8 cellular contexts compared by ENCODE assay signal in the genomic region with DNA sequence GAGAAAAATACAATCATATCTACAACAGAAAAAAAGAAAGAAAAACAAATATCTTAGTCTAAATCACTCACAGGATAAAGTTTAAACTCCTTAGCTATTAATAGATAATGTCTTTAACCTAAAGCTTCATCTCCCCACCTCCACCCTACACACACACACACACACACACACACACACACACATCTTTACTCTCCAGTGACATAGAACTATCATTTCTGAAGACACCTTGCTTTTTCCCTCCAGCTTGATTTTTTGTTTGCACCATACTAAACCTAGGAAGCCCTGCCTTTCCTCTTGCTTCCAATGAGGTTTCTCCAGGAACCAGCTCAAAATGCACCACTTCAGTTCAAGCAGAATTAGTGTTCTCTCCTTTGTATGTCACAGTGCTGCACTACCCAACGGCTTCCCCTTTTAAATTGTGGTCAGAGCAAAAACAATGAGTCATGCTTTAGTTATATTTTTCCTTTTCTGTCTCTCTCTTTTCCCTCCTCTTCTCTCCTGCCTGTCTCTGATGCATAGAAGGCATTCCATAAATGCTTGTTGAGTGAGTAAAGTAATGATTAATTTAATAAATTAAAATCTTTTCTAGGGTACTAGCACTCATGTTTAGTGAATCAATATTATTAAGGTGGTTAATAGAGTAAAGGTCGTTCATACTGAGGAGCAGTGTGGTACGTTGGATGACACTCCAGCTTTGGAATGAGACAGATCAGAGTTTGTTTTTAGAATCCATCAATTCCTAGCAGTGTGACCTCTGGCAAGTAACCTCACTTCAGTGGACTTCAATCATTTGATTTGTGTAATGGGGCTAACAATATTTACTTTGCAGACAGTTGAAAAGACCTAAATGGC. TPM values are rescaled to one million over a fixed set of nuclear protein-coding genes. Genes with fewer than 3 reads are reported as not detected.
DNase-seq lines count a peak whose midpoint lies in the region; ATAC-seq, FAIRE-seq and TF ChIP-seq lines count a peak whose summit lies in the region.

No MANE protein-coding gene starts in this region.

- CTCF ChIA-PET in GM12878 (lab: Yijun Ruan, JAX) = interaction anchor here (0.9 to 1.3 kb wide), 4 partner anchors 34 to 101 kb away, joined by 3 read pairs; no protein-coding TSS in a partner anchor

- intact Hi-C loops in GM12878 (cut with micrococcal nuclease; ENCODE audit: unreplicated experiment) = no loop called here

- peaks cover 3% of the 10 kb centered on the region; the same call in 1 of the 2 replicates for H3K4me1 ChIP-seq in GM12878 (ENCODE audit: control insufficient read depth, insufficient read depth, low read length)

- no peak for FAIRE-seq in GM12878 (lab: Jason Lieb, UNC)

- H4K20me1 ChIP-seq in GM12878 (ENCODE audit: control insufficient read depth, insufficient read depth) = no peaks in the 10 kb centered on the region

- peak overlapping the region; percentile 14; the same call in 1 of the 2 replicates for H3K4me2 ChIP-seq in GM12878 (ENCODE audit: control insufficient read depth, insufficient read depth)

- no peak for TF ChIP-seq EP300 in GM12878 (IDR thresholded peaks at IDR 0.05; ENCODE audit: borderline replicate concordance in 1 of 2, control insufficient read depth in 1 of 2, low read depth in 2 of 2, low read length in 2 of 2)

- peak; percentile 71 for DNase-seq in ACHN
- peak; percentile 92 for DNase-seq in KBM-7
- no peak for DNase-seq in GM12878 (ENCODE audit: low read depth, low spot score)
- DNase-seq in pons (ENCODE audit: low spot score) = peak; percentile 1
- no peak for DNase-seq in NCI-H2081 treated with DMSO at 0.1 percent for 48 hours (lab: John Stamatoyannopoulos, UW)
- DNase-seq in D341Med (ENCODE audit: low spot score) = no peak

- H3K9ac ChIP-seq in GM12878 (ENCODE audit: control insufficient read depth, insufficient read depth, low read length) = no peak overlapping the region

- H2AFZ ChIP-seq in GM12878 (ENCODE audit: control insufficient read depth, low read depth, low read length) = peak overlapping the region; percentile 19; the same call in 1 of the 2 replicates

- peak; percentile 51 for ATAC-seq in GM19043 (IDR thresholded peaks at IDR 0.05; ENCODE audit: low read depth, unreplicated experiment)
- ATAC-seq in GM12878 = peak; percentile 78
- no peak for ATAC-seq in HG03571 (IDR thresholded peaks at IDR 0.05; ENCODE audit: unreplicated experiment)

- no peak for TF ChIP-seq RAD21 in GM12878 (IDR thresholded peaks at IDR 0.05; ENCODE audit: insufficient read depth, low read depth, low read length)

- POLR2A ChIA-PET in GM12878 (lab: Charles Lee) = interaction anchor here (1.0 kb wide), 1 partner anchor 34 kb away, joined by 3 read pairs; no protein-coding TSS in a partner anchor

- no TSS peak for BruUV-seq in GM12878 (replicated peaks; lab: Mats Ljungman, UMichigan)

- no peak for TF ChIP-seq CTCF in GM12878 (IDR thresholded peaks at IDR 0.05 in 2 of 3, conservative IDR thresholded peaks at IDR 0.05 in 1 of 3; ENCODE audit: control insufficient read depth in 2 of 3, extremely low read depth in 1 of 3, insufficient read depth in 1 of 3, low read depth in 3 of 3, low read length in 3 of 3)

- no peaks in the 10 kb centered on the region for H3K79me2 ChIP-seq in GM12878 (ENCODE audit: control insufficient read depth, insufficient read depth, low read length)

- no peak for TF ChIP-seq POLR2A in GM12878 (IDR thresholded peaks at IDR 0.05; ENCODE audit: low read depth, low read length)

- WGBS in GM12878 (ENCODE audit: insufficient coverage, insufficient replicate concordance, low lambda C conversion rate, missing lambda C conversion rate) = 28% methylated on average over 3 of the region's 3 CpGs

- in situ Hi-C loops in ACHN (cut with HindIII; ENCODE audit: low pct_ligation_motif_present, low pct_unique_long_range_greater_than_20kb, low sequenced_read_pairs) = no loop called here
- in situ Hi-C loops in KBM-7 (cut with MboI; ENCODE audit: low pct_unique_long_range_greater_than_20kb, low sequenced_read_pairs) = no loop called here
- in situ Hi-C loops in GM12878 (cut with MboI) = no loop called here

- H3K9me3 ChIP-seq in GM12878 (replicated peaks; ENCODE audit: control insufficient read depth, insufficient read depth, low read length) = no peaks in the 10 kb centered on the region

- RAD21 ChIA-PET in GM12878 (lab: Charles Lee; ENCODE audit: unreplicated experiment) = interaction anchor here (1.1 to 2.8 kb wide), 7 partner anchors 34 to 606 kb away, joined by 3 to 10 read pairs (median 4); no protein-coding TSS in a partner anchor

- H3K27me3 ChIP-seq in GM12878 (replicated peaks in 1 of 2; ENCODE audit: control insufficient read depth in 2 of 2, insufficient read depth in 2 of 2, low read length in 1 of 2) = no peaks in the 10 kb centered on the region

- no peak overlapping the region for H3K4me3 ChIP-seq in GM12878

- no peaks in the 10 kb centered on the region for H3K36me3 ChIP-seq in GM12878 (ENCODE audit: control insufficient read depth in 2 of 2, insufficient read depth in 2 of 2, low read length in 1 of 2)

- SMC1A ChIA-PET in GM12878 (lab: Charles Lee; ENCODE audit: uncharacterized antibody, unreplicated experiment) = interaction anchor here (0.7 to 2.1 kb wide), 9 partner anchors 9 to 427 kb away, joined by 3 to 7 read pairs (median 4); no protein-coding TSS in a partner anchor

- no peak overlapping the region for H3K27ac ChIP-seq in GM12878 (ENCODE audit: control insufficient read depth, insufficient read depth)

TF ChIP-seq in GM12878, 131 proteins besides CTCF, POLR2A, EP300 and RAD21 (continues in another document):
- TF ChIP-seq NBN (IDR thresholded peaks at IDR 0.05) (peak; percentile 78; the same call in 1 of the 2 replicates), ZBED1 (IDR thresholded peaks at IDR 0.05; ENCODE audit: borderline replicate concordance) (no peak), ZNF217 (IDR thresholded peaks at IDR 0.05) (0 out of 2 replicates have a peak, but pooled peaks have one; percentile 26), GATAD2B (conservative IDR thresholded peaks at IDR 0.05; ENCODE audit: low read depth) (no peak), BMI1 (IDR thresholded peaks at IDR 0.05; ENCODE audit: borderline replicate concordance) (0 out of 2 replicates have a peak, but pooled peaks have one; percentile 11), BHLHE40 (IDR thresholded peaks at IDR 0.05; ENCODE audit: borderline replicate concordance in 1 of 2, low read depth in 2 of 2, low read length in 1 of 2) (no peak), POLR2AphosphoS2 (IDR thresholded peaks at IDR 0.05; ENCODE audit: low read depth, low read length) (no peak), EED (IDR thresholded peaks at IDR 0.05; ENCODE audit: low read depth) (0 out of 2 replicates have a peak, but pooled peaks have one; percentile 29), GABPA (IDR thresholded peaks at IDR 0.05; ENCODE audit: low read depth) (0 out of 2 replicates have a peak, but pooled peaks have one; percentile 22), POLR2AphosphoS5 (IDR thresholded peaks at IDR 0.05; ENCODE audit: low read length) (no peak), ZNF207 (IDR thresholded peaks at IDR 0.05; ENCODE audit: borderline replicate concordance) (no peak), WRNIP1 (IDR thresholded peaks at IDR 0.05; ENCODE audit: borderline replicate concordance, low read depth, low read length) (no peak)
- TF ChIP-seq, protein P1, sequence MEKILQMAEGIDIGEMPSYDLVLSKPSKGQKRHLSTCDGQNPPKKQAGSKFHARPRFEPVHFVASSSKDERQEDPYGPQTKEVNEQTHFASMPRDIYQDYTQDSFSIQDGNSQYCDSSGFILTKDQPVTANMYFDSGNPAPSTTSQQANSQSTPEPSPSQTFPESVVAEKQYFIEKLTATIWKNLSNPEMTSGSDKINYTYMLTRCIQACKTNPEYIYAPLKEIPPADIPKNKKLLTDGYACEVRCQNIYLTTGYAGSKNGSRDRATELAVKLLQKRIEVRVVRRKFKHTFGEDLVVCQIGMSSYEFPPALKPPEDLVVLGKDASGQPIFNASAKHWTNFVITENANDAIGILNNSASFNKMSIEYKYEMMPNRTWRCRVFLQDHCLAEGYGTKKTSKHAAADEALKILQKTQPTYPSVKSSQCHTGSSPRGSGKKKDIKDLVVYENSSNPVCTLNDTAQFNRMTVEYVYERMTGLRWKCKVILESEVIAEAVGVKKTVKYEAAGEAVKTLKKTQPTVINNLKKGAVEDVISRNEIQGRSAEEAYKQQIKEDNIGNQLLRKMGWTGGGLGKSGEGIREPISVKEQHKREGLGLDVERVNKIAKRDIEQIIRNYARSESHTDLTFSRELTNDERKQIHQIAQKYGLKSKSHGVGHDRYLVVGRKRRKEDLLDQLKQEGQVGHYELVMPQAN (conservative IDR thresholded peaks at IDR 0.05) = no peak
- TF ChIP-seq, protein P2, sequence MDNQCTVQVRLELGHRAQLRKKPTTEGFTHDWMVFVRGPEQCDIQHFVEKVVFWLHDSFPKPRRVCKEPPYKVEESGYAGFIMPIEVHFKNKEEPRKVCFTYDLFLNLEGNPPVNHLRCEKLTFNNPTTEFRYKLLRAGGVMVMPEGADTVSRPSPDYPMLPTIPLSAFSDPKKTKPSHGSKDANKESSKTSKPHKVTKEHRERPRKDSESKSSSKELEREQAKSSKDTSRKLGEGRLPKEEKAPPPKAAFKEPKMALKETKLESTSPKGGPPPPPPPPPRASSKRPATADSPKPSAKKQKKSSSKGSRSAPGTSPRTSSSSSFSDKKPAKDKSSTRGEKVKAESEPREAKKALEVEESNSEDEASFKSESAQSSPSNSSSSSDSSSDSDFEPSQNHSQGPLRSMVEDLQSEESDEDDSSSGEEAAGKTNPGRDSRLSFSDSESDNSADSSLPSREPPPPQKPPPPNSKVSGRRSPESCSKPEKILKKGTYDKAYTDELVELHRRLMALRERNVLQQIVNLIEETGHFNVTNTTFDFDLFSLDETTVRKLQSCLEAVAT (IDR thresholded peaks at IDR 0.05) = peak; percentile 64; the same call in 1 of the 2 replicates

RNA-seq across cellular contexts. Expression of a gene that starts 5.9 kb away (rescaled TPM):
- 0.98 and 1.0 TPM in 2 replicates for total RNA-seq in GM12878 (2013; cell fraction: nucleolus; rRNA removed)
- 0.16 and 0.23 TPM in 2 replicates for total RNA-seq in GM12878 (2014; rRNA removed)
- total RNA-seq in GM12878 (2014; rRNA removed; fragmentation: Illumina TruSeq; extraction: Trizol) = 0.27 and 0.28 TPM in 2 replicates
- 0.19 and 0.23 TPM in 2 replicates for total RNA-seq in GM12878 (2021)
- polyA plus RNA-seq in GM12878 (2011; ENCODE audit: low read depth) = 0.09 TPM
- 1.4 and 1.5 TPM in 2 replicates for polyA plus RNA-seq in GM12878 (2011; rRNA removed)
- polyA plus RNA-seq in GM12878 (2011; cell fraction: cytosol; rRNA removed) = 1.2 and 1.4 TPM in 2 replicates
- 0.67 TPM in 2 replicates for polyA plus RNA-seq in GM12878 (2011; cell fraction: nucleus; rRNA removed)
- polyA plus RNA-seq in GM12878 (2012) = 0.04 and 0.09 TPM in 2 replicates
- 0.35 and 0.38 TPM in 2 replicates for polyA plus RNA-seq in GM12878 (2014; fragmentation: Illumina TruSeq; extraction: Trizol)
- polyA plus RNA-seq in GM12878 (2014; fragmentation: Nextera tagmentation; extraction: Ambion mirVana) = under 1 TPM in 1 of 2 experiments, not detected in 1; 0.09 TPM
- 0.18 and 0.41 TPM in 2 replicates for polyA plus RNA-seq in GM12878 (2014; rRNA removed)
- under 1 TPM; 0.16 to 0.37 TPM for polyA plus RNA-seq in GM12878 (2016; fragmentation: Nextera tagmentation; extraction: Ambion mirVana)
- 1.4 and 1.7 TPM in 2 replicates for polyA minus RNA-seq in GM12878 (2011; rRNA and poly(A)+ RNA removed)
- 0.31 and 0.53 TPM in 2 replicates for polyA minus RNA-seq in GM12878 (2011; cell fraction: cytosol; rRNA and poly(A)+ RNA removed)
- polyA minus RNA-seq in GM12878 (2011; cell fraction: nucleus; rRNA and poly(A)+ RNA removed) = 1.2 and 1.6 TPM in 2 replicates

Comparison
In these comparisons a context has a peak if more than half of its experiments do, and no peak if none do; other contexts are left out.
1. DNase-seq: peak in ACHN (single experiment), KBM-7 (single experiment) and pons (single experiment); none in GM12878 (single experiment), NCI-H2081 treated with DMSO at 0.1 percent for 48 hours (single experiment) and D341Med (single experiment).